ENCODE assay signal across 14 cellular contexts in genomic region chr4:7811536-7812190, GRCh38.
A peak's percentile ranks its signal among the peaks of the same experiment; 100 is the strongest.
DNase-seq lines count a peak whose midpoint lies in the region; TF ChIP-seq lines count a peak whose summit lies in the region.
"Had no signal": no experiment of that assay in that cellular context is flagged by ENCODE, and none has a peak within 500 bp of the region (broad histone marks: within the 10 kb centered on the region; RNA-seq: fewer than 3 reads in every experiment).

No MANE protein-coding gene starts in this region.

- WGBS in esophagus squamous epithelium, 2 donors = 67 to 83% methylated on average over 6 to 19 of the region's 25 CpGs
- WGBS in mesodermal cell (ENCODE audit: insufficient coverage in 2 of 2), 2 experiments = 93 to 94% methylated on average over 24 to 25 of the region's 25 CpGs

- peaks cover 0 to 76% (median 27%) of the 10 kb centered on the region in 3 donors for H3K36me3 Mint-ChIP-seq in CD8-positive, alpha-beta memory T cell

- CTCF ChIA-PET in CD8-positive, alpha-beta memory T cell (lab: Charles Lee) = interaction anchor here (0.9 to 11.9 kb wide), 4 partner anchors 8 to 174 kb away, joined by 4 to 132 read pairs (median 10); no protein-coding TSS in a partner anchor

- H3K27me3 Mint-ChIP-seq in CD8-positive, alpha-beta memory T cell = no peaks in the 10 kb centered on the region
- H3K27me3 Mint-ChIP-seq: naive thymus-derived CD8-positive, alpha-beta T cell; stimulated activated naive CD8-positive, alpha-beta T cell treated with anti-CD3 and anti-CD28 coated beads, Interleukin-15, Interleukin-2, amounts not matched to agents 100 ng/mL and 50 ng/mL, for 24 hours had no signal

- H3K9ac ChIP-seq in stomach smooth muscle (ENCODE audit: low read length in 2 of 2) = peak overlapping the region; percentile 56 to 58

- H3K27ac ChIP-seq in esophagus squamous epithelium (peak overlapping the region; percentile 44 to 89 (median 78)), mesodermal cell (ENCODE audit: low read depth, low read length, severe bottlenecking) (peak overlapping the region; percentile 16), stomach smooth muscle (ENCODE audit: low read length) (peak overlapping the region; percentile 88)
- no peak overlapping the region for H3K27ac ChIP-seq in CD8-positive, alpha-beta memory T cell (ENCODE audit: low read depth, low read length)

- peaks cover 0 to 95% (median 4%) of the 10 kb centered on the region in 3 donors for H3K36me3 ChIP-seq in esophagus squamous epithelium
- H3K36me3 ChIP-seq in mesodermal cell (ENCODE audit: control insufficient read depth, insufficient read depth, low read length) = peaks cover 99% of the 10 kb centered on the region
- peaks cover 23 to 34% of the 10 kb centered on the region in 2 donors for H3K36me3 ChIP-seq in stomach smooth muscle (ENCODE audit: control insufficient read depth in 2 of 2, insufficient read depth in 2 of 2, low read length in 2 of 2)
- H3K36me3 ChIP-seq in CD8-positive, alpha-beta memory T cell (ENCODE audit: insufficient read depth, low read length) = peaks cover 4% of the 10 kb centered on the region

- H3K9me3 Mint-ChIP-seq in CD8-positive, alpha-beta memory T cell = no peaks in the 10 kb centered on the region
- H3K9me3 Mint-ChIP-seq: dendritic cell treated with granulocyte-macrophage colony-stimulating factor and Interleukin-4, amounts not matched to agents 40 ng/mL and 50 ng/mL, for 4 days; naive thymus-derived CD8-positive, alpha-beta T cell; stimulated activated naive CD8-positive, alpha-beta T cell treated with anti-CD3 and anti-CD28 coated beads, Interleukin-15, Interleukin-2, amounts not matched to agents 100 ng/mL and 50 ng/mL, for 24 hours had no signal

- H3K9me3 ChIP-seq in esophagus squamous epithelium (peaks cover 0 to 9% (median 0%) of the 10 kb centered on the region in 3 donors), mesodermal cell (ENCODE audit: control insufficient read depth, low read length) (peaks cover 6% of the 10 kb centered on the region), stomach smooth muscle (ENCODE audit: control insufficient read depth in 2 of 2, low read length in 2 of 2) (no peaks in the 10 kb centered on the region)
- H3K9me3 ChIP-seq in CD8-positive, alpha-beta memory T cell (ENCODE audit: low read length) = no peaks in the 10 kb centered on the region

- H3K4me3 Mint-ChIP-seq in CD8-positive, alpha-beta memory T cell = no peak overlapping the region
- H3K4me3 Mint-ChIP-seq: dendritic cell treated with granulocyte-macrophage colony-stimulating factor and Interleukin-4, amounts not matched to agents 40 ng/mL and 50 ng/mL, for 4 days; naive thymus-derived CD8-positive, alpha-beta T cell; stimulated activated naive CD8-positive, alpha-beta T cell treated with anti-CD3 and anti-CD28 coated beads, Interleukin-15, Interleukin-2, amounts not matched to agents 100 ng/mL and 50 ng/mL, for 24 hours had no signal

- H3K27ac Mint-ChIP-seq in CD8-positive, alpha-beta memory T cell = no peak overlapping the region
- H3K27ac Mint-ChIP-seq: dendritic cell treated with granulocyte-macrophage colony-stimulating factor and Interleukin-4, amounts not matched to agents 40 ng/mL and 50 ng/mL, for 4 days; naive thymus-derived CD8-positive, alpha-beta T cell; stimulated activated naive CD8-positive, alpha-beta T cell treated with anti-CD3 and anti-CD28 coated beads, Interleukin-15, Interleukin-2, amounts not matched to agents 100 ng/mL and 50 ng/mL, for 24 hours had no signal

- TF ChIP-seq CTCF in esophagus squamous epithelium (IDR thresholded peaks at IDR 0.05) = no peak

- H3K27me3 ChIP-seq in esophagus squamous epithelium (no peaks in the 10 kb centered on the region), stomach smooth muscle (ENCODE audit: control insufficient read depth in 1 of 2, insufficient read depth in 2 of 2, low read length in 2 of 2) (no peaks in the 10 kb centered on the region)
- H3K27me3 ChIP-seq in CD8-positive, alpha-beta memory T cell (ENCODE audit: insufficient read depth, low read length, poor library complexity, severe bottlenecking) = no peaks in the 10 kb centered on the region

- intact Hi-C loops in esophagus squamous epithelium (cut with DNase I) = no loop called here

- no peaks in the 10 kb centered on the region for H3K4me1 Mint-ChIP-seq in CD8-positive, alpha-beta memory T cell
- H3K4me1 Mint-ChIP-seq: naive thymus-derived CD8-positive, alpha-beta T cell had no signal

- H3K4me3 ChIP-seq in esophagus squamous epithelium (peak overlapping the region in 2 of 4 donors; percentile 2 to 34), mesodermal cell (ENCODE audit: extremely low read depth, insufficient read depth, low read length, poor library complexity, severe bottlenecking) (no peak overlapping the region), stomach smooth muscle (ENCODE audit: low read length in 2 of 2) (peak overlapping the region; percentile 44 to 61)
- H3K4me3 ChIP-seq in CD8-positive, alpha-beta memory T cell (ENCODE audit: low read length) = no peak overlapping the region

- DNase-seq in LHCN-M2 (ENCODE audit: low read depth) = peak; percentile 94
- DNase-seq in esophagus squamous epithelium (lab: John Stamatoyannopoulos, UW) = no peak
- DNase-seq in HK-2 (ENCODE audit: unreplicated experiment) = no peak
- no peak for DNase-seq in activated CD4-positive, CD25-positive, alpha-beta regulatory T cell (lab: John Stamatoyannopoulos, UW)
- DNase-seq in CD8-positive, alpha-beta memory T cell = no peak
- DNase-seq in pons (ENCODE audit: low spot score) = no peak
- DNase-seq: activated effector memory CD4-positive, alpha-beta T cell treated with Interleukin-2 at 50 U/mL for 16 hours; naive thymus-derived CD8-positive, alpha-beta T cell; NCI-H446 treated with DMSO at 0.1 percent for 48 hours; stimulated activated CD4-positive, alpha-beta T cell treated with anti-CD3 and anti-CD28 coated beads, Interleukin-1b, Interleukin-23, amount 100 ng/mL, for 48 hours had no signal

- H3K4me1 ChIP-seq in esophagus squamous epithelium = peaks cover 0 to 57% (median 18%) of the 10 kb centered on the region in 3 donors
- H3K4me1 ChIP-seq in mesodermal cell (ENCODE audit: control insufficient read depth, insufficient read depth, low read length, poor library complexity, severe bottlenecking) = peaks cover 24% of the 10 kb centered on the region
- peaks cover 58% of the 10 kb centered on the region for H3K4me1 ChIP-seq in stomach smooth muscle (ENCODE audit: control insufficient read depth, insufficient read depth, low read length)
- H3K4me1 ChIP-seq in CD8-positive, alpha-beta memory T cell (ENCODE audit: insufficient read depth, low read length) = no peaks in the 10 kb centered on the region

- POLR2A ChIA-PET in CD8-positive, alpha-beta memory T cell (lab: Charles Lee) = no interaction called here

- TF ChIP-seq POLR2A in esophagus squamous epithelium (IDR thresholded peaks at IDR 0.05) = no peak

Comparison
In these comparisons a context has a peak if more than half of its experiments do, and no peak if none do; other contexts are left out.
1. H3K4me3 ChIP-seq: peak in stomach smooth muscle (2 of 2); none in mesodermal cell (single experiment) and CD8-positive, alpha-beta memory T cell (single experiment).